8 cellular contexts compared by ENCODE assay signal in the genomic region with DNA sequence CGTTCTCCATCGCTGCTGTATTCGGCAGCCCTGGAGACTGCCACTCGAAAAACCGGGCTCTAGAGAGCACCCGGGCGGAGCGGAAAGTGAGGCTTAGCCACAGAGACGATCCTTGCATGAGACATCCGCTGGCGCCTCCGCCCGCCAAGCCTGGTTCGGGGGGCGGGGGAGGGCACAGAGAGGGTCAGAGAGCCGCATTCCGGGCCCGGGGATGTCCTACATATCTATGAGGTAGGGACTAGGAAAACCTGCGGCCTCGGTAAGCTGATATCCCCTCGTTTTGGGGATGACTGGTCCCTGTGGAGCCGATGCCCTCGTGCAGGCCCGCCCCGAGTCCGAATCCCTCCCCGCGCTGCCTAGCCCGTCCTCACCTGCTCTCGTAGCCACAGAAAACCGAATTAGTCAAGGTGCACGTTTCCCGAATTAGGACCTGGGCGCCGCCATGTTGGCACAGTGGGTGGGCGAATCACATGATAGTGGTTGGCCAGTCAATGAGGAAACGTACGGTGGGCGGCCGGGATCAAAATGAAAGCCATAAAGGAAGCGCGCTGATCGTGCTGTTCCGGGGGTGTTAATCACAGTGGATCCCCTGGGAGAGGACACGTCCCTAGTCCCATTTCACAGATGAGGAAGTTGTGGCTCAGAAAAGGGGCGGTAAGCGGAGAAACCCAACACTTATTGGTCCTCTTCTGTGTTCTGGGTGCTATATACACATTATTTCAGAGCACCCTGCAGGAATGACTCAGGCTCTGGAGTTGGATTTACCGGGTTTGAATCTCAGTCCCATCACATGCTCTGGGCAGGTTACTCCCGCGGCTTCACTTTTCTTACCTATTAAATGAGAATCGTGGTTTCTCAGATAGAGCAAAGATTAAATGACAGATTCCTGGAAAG. TPM values are rescaled to one million over a fixed set of nuclear protein-coding genes. Genes with fewer than 3 reads are reported as not detected.
DNase-seq lines count a peak whose midpoint lies in the region; ATAC-seq, FAIRE-seq and TF ChIP-seq lines count a peak whose summit lies in the region.

A gene (minus strand): TSS at position 459 of the 894 bp plus-strand sequence. CDS start 341 bp downstream, at position 118.

- peak; percentile 94 for FAIRE-seq in GM12892 (lab: Jason Lieb, UNC)

- H3K9me3 Mint-ChIP-seq in activated CD4-positive, alpha-beta T cell treated with anti-CD3 and anti-CD28 coated beads for 36 hours (ENCODE audit: low read depth): no peaks in the 10 kb centered on the region

- ATAC-seq in HG03354 (IDR thresholded peaks at IDR 0.05; ENCODE audit: poor library complexity, severe bottlenecking, unreplicated experiment) (peak; percentile 59), left colon (peak; percentile 79), GM18858 (IDR thresholded peaks at IDR 0.05; ENCODE audit: unreplicated experiment) (no peak)
- ATAC-seq in activated CD4-positive, alpha-beta T cell treated with anti-CD3 and anti-CD28 coated beads for 36 hours: peak; percentile 55

- DNase-seq in GM12892 (ENCODE audit: insufficient read length) (peak; percentile 92), NCI-H510A treated with DMSO at 0.1 percent for 48 hours (lab: John Stamatoyannopoulos, UW) (peak; percentile 90), left colon (peak; percentile 95)
- DNase-seq in activated CD4-positive, alpha-beta T cell treated with anti-CD3 and anti-CD28 coated beads for 36 hours: peak; percentile 96
- peak; percentile 79 to 92 (median 89) for DNase-seq in stimulated activated CD4-positive, alpha-beta T cell treated with anti-CD3 and anti-CD28 coated beads, Interleukin-1b, Interleukin-23, amount 100 ng/mL, for 24 hours (ENCODE audit: low read depth in 4 of 4, low spot score in 1 of 4)

- peaks cover 36% of the 10 kb centered on the region for H3K4me1 Mint-ChIP-seq in activated CD4-positive, alpha-beta T cell treated with anti-CD3 and anti-CD28 coated beads for 36 hours

- intact Hi-C loops in activated CD4-positive, alpha-beta T cell treated with anti-CD3 and anti-CD28 coated beads for 36 hours (cut with DNase I, micrococcal nuclease): loop anchor here (1.0 to 5.0 kb wide), 7 partner anchors 12 to 504 kb away; a partner anchor contains a TSS
- intact Hi-C loops in left colon (cut with DNase I, micrococcal nuclease): no loop called here

- peaks cover 23% of the 10 kb centered on the region for H3K36me3 Mint-ChIP-seq in activated CD4-positive, alpha-beta T cell treated with anti-CD3 and anti-CD28 coated beads for 36 hours (ENCODE audit: low read depth)

- POLR2A ChIA-PET in activated CD4-positive, alpha-beta T cell treated with anti-CD3 and anti-CD28 coated beads for 36 hours (lab: Charles Lee): no interaction called here

- CTCF ChIA-PET in activated CD4-positive, alpha-beta T cell treated with anti-CD3 and anti-CD28 coated beads for 36 hours (lab: Charles Lee): interaction anchor here (0.9 to 3.0 kb wide), 2 partner anchors 12 to 151 kb away, joined by 3 to 18 read pairs; no protein-coding TSS in a partner anchor

- TF ChIP-seq POLR2A in GM12892 (IDR thresholded peaks at IDR 0.05; ENCODE audit: low read depth, low read length): peak; percentile 46; the same call in 1 of the 2 replicates

- H3K27ac ChIP-seq in cingulate gyrus (ENCODE audit: low read depth, low read length): peak within 1 kb of the TSS; percentile 54

- H3K4me3 Mint-ChIP-seq in activated CD4-positive, alpha-beta T cell treated with anti-CD3 and anti-CD28 coated beads for 36 hours: peak within 1 kb of the TSS; percentile 87

- H3K27ac Mint-ChIP-seq in activated CD4-positive, alpha-beta T cell treated with anti-CD3 and anti-CD28 coated beads for 36 hours: peak within 1 kb of the TSS; percentile 95

- no peaks in the 10 kb centered on the region for H3K27me3 Mint-ChIP-seq in activated CD4-positive, alpha-beta T cell treated with anti-CD3 and anti-CD28 coated beads for 36 hours

RNA-seq across cellular contexts. Expression of the gene that starts here (rescaled TPM):
- polyA plus RNA-seq in GM12892 (2012; ENCODE audit: missing spikeins): 39.1 TPM
- 10 to 100 TPM; 73.0 to 96.1 TPM for total RNA-seq in activated CD4-positive, alpha-beta T cell treated with anti-CD3 and anti-CD28 coated beads for 36 hours
- total RNA-seq in left colon: 10 to 100 TPM; 22.0 to 23.6 TPM

Comparison
In these comparisons a context has a peak if more than half of its experiments do, and no peak if none do; other contexts are left out.
1. intact Hi-C loops: an anchor here in activated CD4-positive, alpha-beta T cell treated with anti-CD3 and anti-CD28 coated beads for 36 hours (1.0 to 5.0 kb wide); none called in left colon.